ENCODE assay signal across 11 cellular contexts in genomic region chr10:95837783-95838182, GRCh38.
DNase-seq lines count a peak whose midpoint lies in the region; ATAC-seq and TF ChIP-seq lines count a peak whose summit lies in the region.
"Had no signal": no experiment of that assay in that cellular context is flagged by ENCODE, and none has a peak within 500 bp of the region (broad histone marks: within the 10 kb centered on the region; RNA-seq: fewer than 3 reads in every experiment).

No MANE protein-coding gene starts in this region.

- H3K4ac ChIP-seq in trophoblast cell (ENCODE audit: low read depth, low read length) (no peak overlapping the region), mesendoderm (ENCODE audit: low read depth, low read length) (no peak overlapping the region)

- no peak overlapping the region for H4K5ac ChIP-seq in mesendoderm (ENCODE audit: low read length)

- H2BK120ac ChIP-seq in trophoblast cell (ENCODE audit: insufficient read depth, low read length, poor library complexity) (no peak overlapping the region), mesendoderm (ENCODE audit: low read depth, low read length) (no peak overlapping the region)

- TF ChIP-seq CTCF in GM12865 (IDR thresholded peaks at IDR 0.05; ENCODE audit: insufficient read depth, low read depth, low read length, missing control alignments) (no peak), lower lobe of right lung (IDR thresholded peaks at IDR 0.05) (no peak), BE2C (IDR thresholded peaks at IDR 0.05; ENCODE audit: low read depth, low read length) (no peak)

- no peak overlapping the region for H2BK5ac ChIP-seq in trophoblast cell (ENCODE audit: low read depth, low read length, poor library complexity)
- H2BK5ac ChIP-seq in mesendoderm (ENCODE audit: low read length) = no peak overlapping the region

- H3K27ac ChIP-seq in lower lobe of right lung (no peak overlapping the region), trophoblast cell (ENCODE audit: low read depth, low read length) (no peak overlapping the region), mesendoderm (ENCODE audit: low read depth, low read length) (no peak overlapping the region)

- H3K9me3 ChIP-seq in lower lobe of right lung = no peaks in the 10 kb centered on the region
- H3K9me3 ChIP-seq in trophoblast cell (ENCODE audit: insufficient read depth, low read depth, low read length) = no peaks in the 10 kb centered on the region
- H3K9me3 ChIP-seq in BE2C = no peaks in the 10 kb centered on the region

- peaks cover 41% of the 10 kb centered on the region for H3K4me1 ChIP-seq in lower lobe of right lung
- H3K4me1 ChIP-seq in trophoblast cell (ENCODE audit: control insufficient read depth in 1 of 2, insufficient read depth in 2 of 2, low read length in 2 of 2) = no peaks in the 10 kb centered on the region
- no peaks in the 10 kb centered on the region for H3K4me1 ChIP-seq in BE2C
- H3K4me1 ChIP-seq in mesendoderm (ENCODE audit: control insufficient read depth, low read depth, low read length) = no peaks in the 10 kb centered on the region

- H3K56ac ChIP-seq in mesendoderm (ENCODE audit: low read length) = no peak overlapping the region

- H2AK5ac ChIP-seq in trophoblast cell (ENCODE audit: low read length) = no peak overlapping the region
- no peak overlapping the region for H2AK5ac ChIP-seq in mesendoderm (ENCODE audit: low read length)

- no CpG with 5 or more reads among the region's 3 CpGs for WGBS in trophoblast cell (ENCODE audit: extremely low coverage, insufficient coverage, insufficient read length)
- WGBS in mesendoderm (ENCODE audit: extremely low coverage, insufficient coverage, low lambda C conversion rate) = no CpG with 5 or more reads among the region's 3 CpGs

- H3K18ac ChIP-seq in trophoblast cell (ENCODE audit: low read length) = no peak overlapping the region
- H3K18ac ChIP-seq in mesendoderm (ENCODE audit: low read length) = no peak overlapping the region

- H3K36me3 ChIP-seq in lower lobe of right lung = no peaks in the 10 kb centered on the region
- H3K36me3 ChIP-seq in trophoblast cell (ENCODE audit: control insufficient read depth in 1 of 2, insufficient read depth in 2 of 2, low read length in 2 of 2) = no peaks in the 10 kb centered on the region
- no peaks in the 10 kb centered on the region for H3K36me3 ChIP-seq in BE2C
- H3K36me3 ChIP-seq in mesendoderm (ENCODE audit: control insufficient read depth, insufficient read depth, low read length) = no peaks in the 10 kb centered on the region

- H2BK15ac ChIP-seq in mesendoderm (replicated peaks; ENCODE audit: low read depth) = no peak overlapping the region

- DNase-seq in GM12865 (ENCODE audit: low read depth) (peak; percentile 87), MV-4-11 (lab: John Stamatoyannopoulos, UW) (peak; percentile 99), lower lobe of right lung (peak; percentile 51), trophoblast cell (no peak), DMS 273 (lab: John Stamatoyannopoulos, UW; ENCODE audit: unreplicated experiment) (no peak), BE2C (no peak), mesendoderm (no peak)
- DNase-seq: activated CD4-positive, alpha-beta T cell treated with anti-CD3 and anti-CD28 coated beads, Interleukin-2, amount 10 ng/mL, durations not matched to agents 7 days and 5 days; DMS 273 treated with DMSO at 0.1 percent for 48 hours; NCI-H2171 had no signal

- no peak overlapping the region for H2AFZ ChIP-seq in trophoblast cell (ENCODE audit: insufficient read depth, low read length, poor library complexity)

- H3K14ac ChIP-seq in trophoblast cell (ENCODE audit: low read length) = no peak overlapping the region

- H3K9ac ChIP-seq in trophoblast cell (ENCODE audit: low read length) = no peak overlapping the region
- H3K9ac ChIP-seq in mesendoderm (ENCODE audit: low read length) = no peak overlapping the region

- no peak overlapping the region for H2BK12ac ChIP-seq in trophoblast cell (ENCODE audit: low read length)

- no peaks in the 10 kb centered on the region for H3K27me3 ChIP-seq in lower lobe of right lung (ENCODE audit: low read depth)
- no peaks in the 10 kb centered on the region for H3K27me3 ChIP-seq in trophoblast cell (ENCODE audit: insufficient read depth, low read length)
- H3K27me3 ChIP-seq in BE2C = no peaks in the 10 kb centered on the region; the same call in 1 of the 2 replicates
- H3K27me3 ChIP-seq in mesendoderm (ENCODE audit: insufficient read depth, low read length, poor library complexity) = no peaks in the 10 kb centered on the region

- H3K4me2 ChIP-seq in trophoblast cell (ENCODE audit: low read length) = no peak overlapping the region
- no peak overlapping the region for H3K4me2 ChIP-seq in mesendoderm (ENCODE audit: low read length)

- H3K4me3 ChIP-seq in GM12865 (ENCODE audit: low read depth, low read length) = no peak overlapping the region
- H3K4me3 ChIP-seq in lower lobe of right lung = no peak overlapping the region
- H3K4me3 ChIP-seq in trophoblast cell (ENCODE audit: low read depth, low read length) = no peak overlapping the region
- H3K4me3 ChIP-seq in BE2C (ENCODE audit: low read depth, low read length) = no peak overlapping the region
- H3K4me3 ChIP-seq in mesendoderm (ENCODE audit: low read length) = no peak overlapping the region

- H3K79me2 ChIP-seq in trophoblast cell (ENCODE audit: control insufficient read depth, insufficient read depth, low read length, poor library complexity) (no peaks in the 10 kb centered on the region), mesendoderm (ENCODE audit: control insufficient read depth, insufficient read depth, low read length) (no peaks in the 10 kb centered on the region)

- H3K23ac ChIP-seq in trophoblast cell (ENCODE audit: low read length) (no peak overlapping the region), mesendoderm (ENCODE audit: low read length) (no peak overlapping the region)

- H4K12ac ChIP-seq in trophoblast cell (ENCODE audit: low read depth, low read length) = no peak overlapping the region

- ATAC-seq in GM21576 (IDR thresholded peaks at IDR 0.05; ENCODE audit: unreplicated experiment) = peak; percentile 36
- ATAC-seq in lower lobe of right lung = peak; percentile 31 to 74

- H3K79me1 ChIP-seq in trophoblast cell (ENCODE audit: low read length) (no peaks in the 10 kb centered on the region), mesendoderm (ENCODE audit: low read length) (no peaks in the 10 kb centered on the region)

- H4K8ac ChIP-seq in trophoblast cell (ENCODE audit: low read depth, low read length) (no peak overlapping the region), mesendoderm (ENCODE audit: low read depth, low read length) (no peak overlapping the region)

- intact Hi-C loops in lower lobe of right lung (cut with DNase I) = no loop called here

- no peak overlapping the region for H4K91ac ChIP-seq in trophoblast cell (ENCODE audit: low read depth, low read length)

Comparison
In these comparisons a context has a peak if more than half of its experiments do, and no peak if none do; other contexts are left out.
1. DNase-seq: peak in GM12865 (single experiment), MV-4-11 (single experiment) and lower lobe of right lung (single experiment); none in trophoblast cell (0 of 2), DMS 273 (single experiment), BE2C (single experiment) and mesendoderm (single experiment).